ENCODE assay signal across 11 cellular contexts in the genomic region with DNA sequence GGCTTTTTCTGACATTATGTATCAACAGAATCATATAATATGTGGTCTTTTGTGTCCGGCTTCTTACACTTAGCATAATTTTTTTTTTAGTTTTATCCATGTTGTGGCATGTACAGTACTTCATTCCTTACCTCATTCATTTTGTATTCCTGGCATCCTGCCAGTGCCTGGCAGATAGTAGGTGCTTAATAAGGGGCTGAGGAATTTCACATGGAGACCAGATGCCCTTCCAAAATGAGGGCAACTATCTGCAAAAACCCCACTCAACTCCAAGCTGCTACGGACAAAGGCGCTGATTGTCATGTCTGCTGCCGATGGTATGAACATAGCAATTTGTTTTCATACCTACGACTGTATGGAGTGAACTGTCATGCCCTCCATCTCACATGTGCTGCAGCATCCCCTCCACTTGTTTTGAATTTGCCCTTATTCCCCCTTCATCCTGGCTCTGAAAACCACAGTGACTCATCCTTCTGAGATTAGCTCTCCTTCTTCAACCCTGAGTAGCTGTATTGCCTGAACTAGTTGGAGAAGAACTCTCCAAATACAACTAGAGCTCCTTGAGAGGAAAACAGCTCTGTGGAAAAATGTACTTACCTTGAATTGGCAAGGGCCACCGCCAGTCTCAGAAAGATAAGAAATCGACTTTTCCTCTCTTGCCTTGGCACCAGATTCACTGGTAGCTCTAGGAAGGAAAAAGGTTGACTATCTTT. TPM values are rescaled to one million over a fixed set of nuclear protein-coding genes. Genes with fewer than 3 reads are reported as not detected.
A peak's percentile ranks its signal among the peaks of the same experiment; 100 is the strongest.
DNase-seq lines count a peak whose midpoint lies in the region; ATAC-seq and TF ChIP-seq lines count a peak whose summit lies in the region.
"Had no signal": no experiment of that assay in that cellular context is flagged by ENCODE, and none has a peak within 500 bp of the region (broad histone marks: within the 10 kb centered on the region; RNA-seq: fewer than 3 reads in every experiment).

No MANE protein-coding gene starts in this region.

- no peaks in the 10 kb centered on the region for H3K9me3 ChIP-seq in ovary

- TF ChIP-seq CTCF in HFF-Myc (IDR thresholded peaks at IDR 0.05; ENCODE audit: low read depth, low read length, missing control alignments) = no peak
- no peak for TF ChIP-seq CTCF in foreskin fibroblast (IDR thresholded peaks at IDR 0.05; ENCODE audit: low read depth, low read length)
- no peak for TF ChIP-seq CTCF in ovary (IDR thresholded peaks at IDR 0.05)

- ATAC-seq in SK-N-SH treated with all-trans-retinoic acid at 6 μM for 48 hours (peak; percentile 20; the same call in 1 of the 3 replicates), HG02642 (IDR thresholded peaks at IDR 0.05; ENCODE audit: poor library complexity, unreplicated experiment) (no peak), left ventricle myocardium superior (no peak)

- WGBS in ovary, 3 donors = 80 to 90% (median 86%) methylated on average over 7 of the region's 7 CpGs

- no peaks in the 10 kb centered on the region for H3K36me3 ChIP-seq in ovary
- H3K36me3 ChIP-seq: BLaER1 had no signal

- no peaks in the 10 kb centered on the region for H3K4me1 ChIP-seq in ovary (ENCODE audit: insufficient read depth)
- H3K4me1 ChIP-seq: BLaER1 had no signal

- H3K27me3 ChIP-seq in ovary = no peaks in the 10 kb centered on the region
- H3K27me3 ChIP-seq: BLaER1 had no signal

- TF ChIP-seq POLR2A in ovary (IDR thresholded peaks at IDR 0.05) = no peak

- TF ChIP-seq EP300 in ovary (IDR thresholded peaks at IDR 0.05) = no peak

- DNase-seq in AG08396 (ENCODE audit: low spot score) (peak; percentile 56), HFF-Myc (ENCODE audit: extremely low read depth, low read depth) (peak; percentile 41), foreskin fibroblast (peak; percentile 9 to 26), ovary (no peak), left ventricle myocardium superior (no peak), NCI-H524 treated with DMSO at 0.1 percent for 48 hours (lab: John Stamatoyannopoulos, UW) (no peak)
- DNase-seq: anterior cingulate cortex, nephron progenitor cell had no signal

- intact Hi-C loops in ovary (cut with DNase I) (no loop called here), left ventricle myocardium superior (cut with micrococcal nuclease) (no loop called here)

- no peak overlapping the region for H3K4me3 ChIP-seq in HFF-Myc (replicated peaks; ENCODE audit: low read depth, low read length)
- no peak overlapping the region for H3K4me3 ChIP-seq in foreskin fibroblast (ENCODE audit: low read depth in 1 of 2, low read length in 2 of 2)
- H3K4me3 ChIP-seq in ovary = no peak overlapping the region
- H3K4me3 ChIP-seq: BLaER1 had no signal

- no peak overlapping the region for H3K27ac ChIP-seq in ovary
- H3K27ac ChIP-seq: BLaER1 had no signal

TF ChIP-seq in SK-N-SH treated with all-trans-retinoic acid at 6 μM for 48 hours, 23 proteins besides CTCF, POLR2A, EP300 and RAD21:
- TF ChIP-seq ESRRG (CRISPR knock-in tag; IDR thresholded peaks at IDR 0.05) (no peak), ISL1 (CRISPR knock-in tag; IDR thresholded peaks at IDR 0.05) (no peak), GLIS3 (CRISPR knock-in tag; IDR thresholded peaks at IDR 0.05) (no peak)
TF ChIP-seq in SK-N-SH treated with all-trans-retinoic acid at 6 μM for 48 hours: peak in this region for 0.

RNA-seq across cellular contexts. Expression of gene FOXE1, which starts 41.3 kb away (rescaled TPM):
- total RNA-seq in ovary = not detected
- polyA plus RNA-seq in ovary = not detected
- not detected for total RNA-seq in left ventricle myocardium superior

Comparison
In these comparisons a context has a peak if more than half of its experiments do, and no peak if none do; other contexts are left out.
1. DNase-seq: peak in AG08396 (single experiment), HFF-Myc (single experiment) and foreskin fibroblast (2 of 2); none in ovary (0 of 5), left ventricle myocardium superior (single experiment) and NCI-H524 treated with DMSO at 0.1 percent for 48 hours (single experiment).